11 cellular contexts compared by ENCODE assay signal in the genomic region with DNA sequence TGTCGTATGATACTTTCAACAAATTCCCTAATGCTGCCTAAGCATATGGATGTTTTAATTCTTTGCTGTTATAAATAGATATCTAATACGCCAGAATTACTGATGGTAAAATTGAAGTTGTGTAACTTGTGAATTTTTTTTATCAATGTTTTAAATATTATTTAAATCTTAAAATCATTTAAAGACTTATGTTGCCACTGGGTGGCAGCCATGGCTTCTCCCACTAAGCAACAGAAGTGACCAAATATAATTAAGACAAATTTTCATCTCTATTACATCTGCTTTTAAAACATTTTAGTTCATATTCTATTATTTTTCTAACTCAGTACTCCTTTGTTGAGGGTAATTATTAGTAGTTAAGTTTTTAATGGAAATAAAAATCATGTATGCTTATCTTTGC. TPM values are rescaled to one million over a fixed set of nuclear protein-coding genes. Genes with fewer than 3 reads are reported as not detected.
A peak's percentile ranks its signal among the peaks of the same experiment; 100 is the strongest.
DNase-seq lines count a peak whose midpoint lies in the region; ATAC-seq and TF ChIP-seq lines count a peak whose summit lies in the region.
"Had no signal": no experiment of that assay in that cellular context is flagged by ENCODE, and none has a peak within 500 bp of the region (broad histone marks: within the 10 kb centered on the region; RNA-seq: fewer than 3 reads in every experiment).

No MANE protein-coding gene starts in this region.

- H3K36me3 Mint-ChIP-seq in chondrocyte (ENCODE audit: low read depth) (peaks cover 8% of the 10 kb centered on the region), nephron (ENCODE audit: low read depth) (peaks cover 18% of the 10 kb centered on the region)

- peak; percentile 13 for DNase-seq in LHCN-M2 (ENCODE audit: low read depth)
- DNase-seq in chondrocyte (ENCODE audit: low spot score): no peak
- DNase-seq in ureter (ENCODE audit: low spot score): no peak
- DNase-seq in occipital lobe (lab: John Stamatoyannopoulos, UW): no peak
- no peak for DNase-seq in body of pancreas
- DNase-seq: NCI-H1092 treated with DMSO at 0.1 percent for 48 hours, stomach had no signal

- no peak overlapping the region for H3K4me3 ChIP-seq in body of pancreas
- H3K4me3 ChIP-seq: stomach had no signal

- H3K27ac ChIP-seq in C4-2B (no peak overlapping the region), body of pancreas (no peak overlapping the region)
- H3K27ac ChIP-seq: stomach had no signal

- H3K27ac Mint-ChIP-seq in chondrocyte (ENCODE audit: unreplicated experiment): no peak overlapping the region
- no peak overlapping the region for H3K27ac Mint-ChIP-seq in nephron
- H3K27ac Mint-ChIP-seq: mesothelial cell of epicardium had no signal

- H3K4me1 ChIP-seq in body of pancreas: no peaks in the 10 kb centered on the region

- 91 to 95% methylated on average over 2 of the region's 2 CpGs for WGBS in body of pancreas, 2 donors

- H3K9me3 Mint-ChIP-seq in chondrocyte (ENCODE audit: low read depth) (no peaks in the 10 kb centered on the region), nephron (no peaks in the 10 kb centered on the region)

- no peak for ATAC-seq in GM21737 (IDR thresholded peaks at IDR 0.05; ENCODE audit: unreplicated experiment)
- ATAC-seq in body of pancreas: no peak

- intact Hi-C loops in body of pancreas (cut with DNase I): no loop called here

- H3K27me3 Mint-ChIP-seq in chondrocyte (ENCODE audit: low read depth) (no peaks in the 10 kb centered on the region), nephron (ENCODE audit: low read depth) (no peaks in the 10 kb centered on the region)

- TF ChIP-seq CTCF in C4-2B (conservative IDR thresholded peaks at IDR 0.05) (peak; percentile 43), chondrocyte (IDR thresholded peaks at IDR 0.05) (peak; percentile 73), nephron (IDR thresholded peaks at IDR 0.05; ENCODE audit: unreplicated experiment in 3 of 3) (peak in 2 of 3 experiments; percentile 16 to 17), body of pancreas (IDR thresholded peaks at IDR 0.05) (no peak)

- TF ChIP-seq POLR2A in body of pancreas (IDR thresholded peaks at IDR 0.05): no peak

- H3K4me1 Mint-ChIP-seq in chondrocyte (ENCODE audit: low read depth) (peaks cover 6% of the 10 kb centered on the region), nephron (no peaks in the 10 kb centered on the region)
- H3K4me1 Mint-ChIP-seq: mesothelial cell of epicardium had no signal

- H3K9me3 ChIP-seq in body of pancreas: no peaks in the 10 kb centered on the region
- H3K9me3 ChIP-seq: stomach had no signal

- no peaks in the 10 kb centered on the region for H3K27me3 ChIP-seq in body of pancreas
- H3K27me3 ChIP-seq: stomach had no signal

- H3K4me3 Mint-ChIP-seq in chondrocyte (ENCODE audit: unreplicated experiment) (no peak overlapping the region), nephron (no peak overlapping the region)
- H3K4me3 Mint-ChIP-seq: mesothelial cell of epicardium had no signal

- H3K36me3 ChIP-seq in body of pancreas (replicated peaks in 1 of 2; ENCODE audit: insufficient read depth in 1 of 2, low read depth in 2 of 2): peaks cover 0 to 6% of the 10 kb centered on the region in 2 donors

RNA-seq across cellular contexts. Expression of a gene that starts 8.1 kb away (rescaled TPM):
- total RNA-seq in LHCN-M2 (2014; rRNA removed) (0.57 and 2.2 TPM in 2 replicates), chondrocyte (0.92 to 1.2 TPM (median 0.94 TPM) in 3 replicates), ureter (4.3 TPM), occipital lobe (0.62 TPM), body of pancreas (under 1 TPM in 1 of 2 donors, not detected in 1; 0.52 TPM)
- 0.64 TPM for polyA plus RNA-seq in LHCN-M2 (2012)

Comparison
In these comparisons a context has a peak if more than half of its experiments do, and no peak if none do; other contexts are left out.
1. CTCF ChIP-seq: peak in C4-2B (single experiment), chondrocyte (single experiment) and nephron (2 of 3); none in body of pancreas (0 of 7).